Comparison of ENCODE assay signal across 8 cellular contexts in genomic region chr2:178072383-178073301, GRCh38. TPM values are rescaled to one million over a fixed set of nuclear protein-coding genes. Genes with fewer than 3 reads are reported as not detected.
DNase-seq lines count a peak whose midpoint lies in the region; ATAC-seq and TF ChIP-seq lines count a peak whose summit lies in the region.

Gene PDE11A, minus strand, starts transcription at chr2:178072777. Its CDS starts 340 bp downstream, at chr2:178072437.

- H3K27me3 ChIP-seq in uterus, result no peaks in the 10 kb centered on the region

- H3K36me3 ChIP-seq in uterus, result no peaks in the 10 kb centered on the region

- H3K4me1 ChIP-seq in uterus, result no peaks in the 10 kb centered on the region

- intact Hi-C loops in activated naive CD4-positive, alpha-beta T cell treated with anti-CD3 and anti-CD28 coated beads for 36 hours (cut with micrococcal nuclease), result no loop called here
- intact Hi-C loops in uterus (cut with DNase I; ENCODE audit: low total_unique reads), result no loop called here

- CTCF ChIA-PET in activated naive CD4-positive, alpha-beta T cell treated with anti-CD3 and anti-CD28 coated beads for 36 hours (lab: Charles Lee), result no interaction called here

- no peak within 1 kb of the TSS for H3K4me3 ChIP-seq in GM12865 (ENCODE audit: low read depth, low read length)
- peak within 1 kb of the TSS; percentile 11 to 34 for H3K4me3 ChIP-seq in uterus

- H3K27ac ChIP-seq in uterus, result no peak within 1 kb of the TSS

- peak; percentile 30 for DNase-seq in GM12865 (ENCODE audit: low read depth)
- DNase-seq in NCI-H69 (lab: John Stamatoyannopoulos, UW), result peak; percentile 86
- peak; percentile 77 for DNase-seq in activated naive CD4-positive, alpha-beta T cell treated with anti-CD3 and anti-CD28 coated beads for 36 hours
- DNase-seq in glomerular visceral epithelial cell (ENCODE audit: extremely low spot score), result peak; percentile 93
- peak; percentile 19 for DNase-seq in non-pigmented ciliary epithelial cell (ENCODE audit: low read depth)
- peak; percentile 36 to 41 for DNase-seq in uterus

- peaks cover 49% of the 10 kb centered on the region for H3K27me3 Mint-ChIP-seq in activated naive CD4-positive, alpha-beta T cell treated with anti-CD3 and anti-CD28 coated beads for 36 hours (ENCODE audit: low read depth)

- peaks cover 10% of the 10 kb centered on the region for H3K4me1 Mint-ChIP-seq in activated naive CD4-positive, alpha-beta T cell treated with anti-CD3 and anti-CD28 coated beads for 36 hours (ENCODE audit: low read depth)

- peak; percentile 55 for ATAC-seq in HG03175 (IDR thresholded peaks at IDR 0.05; ENCODE audit: unreplicated experiment)
- ATAC-seq in GM19328 (IDR thresholded peaks at IDR 0.05; ENCODE audit: unreplicated experiment), result no peak

- H3K9me3 Mint-ChIP-seq in activated naive CD4-positive, alpha-beta T cell treated with anti-CD3 and anti-CD28 coated beads for 36 hours, result no peaks in the 10 kb centered on the region

- no peaks in the 10 kb centered on the region for H3K9me3 ChIP-seq in uterus

- peak within 1 kb of the TSS; percentile 53 for H3K4me3 Mint-ChIP-seq in activated naive CD4-positive, alpha-beta T cell treated with anti-CD3 and anti-CD28 coated beads for 36 hours

- H3K27ac Mint-ChIP-seq in activated naive CD4-positive, alpha-beta T cell treated with anti-CD3 and anti-CD28 coated beads for 36 hours, result no peak within 1 kb of the TSS

- H3K36me3 Mint-ChIP-seq in activated naive CD4-positive, alpha-beta T cell treated with anti-CD3 and anti-CD28 coated beads for 36 hours (ENCODE audit: low read depth), result no peaks in the 10 kb centered on the region

- no peak for TF ChIP-seq CTCF in GM12865 (IDR thresholded peaks at IDR 0.05; ENCODE audit: insufficient read depth, low read depth, low read length, missing control alignments)
- no peak for TF ChIP-seq CTCF in uterus (IDR thresholded peaks at IDR 0.05)

- TF ChIP-seq POLR2A in uterus (IDR thresholded peaks at IDR 0.05), result no peak

RNA-seq across cellular contexts. Expression of gene PDE11A, which starts in this region (rescaled TPM):
- not detected for total RNA-seq in activated naive CD4-positive, alpha-beta T cell treated with anti-CD3 and anti-CD28 coated beads for 36 hours
- total RNA-seq in uterus, result 1 to 10 TPM in 2 of 4 donors, under 1 TPM in 1, not detected in 1; 0.85 to 2.3 (median 2.1) TPM

Comparison
In these comparisons a context has a peak if more than half of its experiments do, and no peak if none do; other contexts are left out.
1. Peak in DNase-seq in activated naive CD4-positive, alpha-beta T cell treated with anti-CD3 and anti-CD28 coated beads for 36 hours; RNA of the gene not detected or under 1 TPM.
2. DNase-seq: peak in every context shown above with its lines; median percentile 93 in glomerular visceral epithelial cell; 86 in NCI-H69; 77 in activated naive CD4-positive, alpha-beta T cell treated with anti-CD3 and anti-CD28 coated beads for 36 hours; 38 in uterus; 30 in GM12865; 19 in non-pigmented ciliary epithelial cell.